In the genomic region with DNA sequence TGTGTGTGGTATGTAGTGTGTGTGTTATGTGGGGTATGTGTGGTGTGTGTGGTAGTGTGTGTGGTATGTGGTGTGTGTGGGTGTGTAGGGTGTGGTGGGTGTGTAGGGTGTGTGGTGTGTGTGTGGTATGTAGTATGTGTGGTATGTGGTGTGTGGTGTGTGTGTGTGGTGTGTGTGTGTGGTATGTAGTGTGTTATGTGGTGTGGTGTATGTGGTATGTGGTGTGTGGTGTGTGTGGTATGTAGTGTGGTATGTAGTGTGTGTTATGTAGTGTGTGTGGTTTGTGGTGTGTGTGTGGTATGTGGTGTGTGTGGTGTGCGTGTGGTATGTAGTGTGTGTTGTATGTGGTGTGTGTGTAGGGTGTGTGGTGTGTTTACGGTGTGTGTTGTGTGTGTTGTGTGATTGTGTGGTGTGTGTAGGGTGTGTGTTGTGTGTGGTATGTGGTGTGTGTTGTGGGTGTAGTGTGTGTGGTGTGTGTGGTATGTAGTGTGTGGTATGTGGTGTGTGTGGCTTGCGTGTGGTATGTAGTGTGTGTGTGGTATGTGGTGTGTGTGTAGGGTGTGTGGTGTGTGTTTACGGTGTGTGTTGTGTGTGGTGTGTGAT, we compare ENCODE assay signal across 2 cellular contexts.
TF ChIP-seq lines count a peak whose summit lies in the region.

No MANE protein-coding gene starts in this region.

TF ChIP-seq in HEK293, 187 proteins besides CTCF, POLR2A, EP300 and RAD21 (continues in another document):
- TF ChIP-seq, protein P1, sequence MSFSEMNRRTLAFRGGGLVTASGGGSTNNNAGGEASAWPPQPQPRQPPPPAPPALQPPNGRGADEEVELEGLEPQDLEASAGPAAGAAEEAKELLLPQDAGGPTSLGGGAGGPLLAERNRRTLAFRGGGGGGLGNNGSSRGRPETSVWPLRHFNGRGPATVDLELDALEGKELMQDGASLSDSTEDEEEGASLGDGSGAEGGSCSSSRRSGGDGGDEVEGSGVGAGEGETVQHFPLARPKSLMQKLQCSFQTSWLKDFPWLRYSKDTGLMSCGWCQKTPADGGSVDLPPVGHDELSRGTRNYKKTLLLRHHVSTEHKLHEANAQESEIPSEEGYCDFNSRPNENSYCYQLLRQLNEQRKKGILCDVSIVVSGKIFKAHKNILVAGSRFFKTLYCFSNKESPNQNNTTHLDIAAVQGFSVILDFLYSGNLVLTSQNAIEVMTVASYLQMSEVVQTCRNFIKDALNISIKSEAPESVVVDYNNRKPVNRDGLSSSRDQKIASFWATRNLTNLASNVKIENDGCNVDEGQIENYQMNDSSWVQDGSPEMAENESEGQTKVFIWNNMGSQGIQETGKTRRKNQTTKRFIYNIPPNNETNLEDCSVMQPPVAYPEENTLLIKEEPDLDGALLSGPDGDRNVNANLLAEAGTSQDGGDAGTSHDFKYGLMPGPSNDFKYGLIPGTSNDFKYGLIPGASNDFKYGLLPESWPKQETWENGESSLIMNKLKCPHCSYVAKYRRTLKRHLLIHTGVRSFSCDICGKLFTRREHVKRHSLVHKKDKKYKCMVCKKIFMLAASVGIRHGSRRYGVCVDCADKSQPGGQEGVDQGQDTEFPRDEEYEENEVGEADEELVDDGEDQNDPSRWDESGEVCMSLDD (tag by site-specific recombination; IDR thresholded peaks at IDR 0.05): no peak; the same call in none of the 2 replicates
- TF ChIP-seq, protein P2, sequence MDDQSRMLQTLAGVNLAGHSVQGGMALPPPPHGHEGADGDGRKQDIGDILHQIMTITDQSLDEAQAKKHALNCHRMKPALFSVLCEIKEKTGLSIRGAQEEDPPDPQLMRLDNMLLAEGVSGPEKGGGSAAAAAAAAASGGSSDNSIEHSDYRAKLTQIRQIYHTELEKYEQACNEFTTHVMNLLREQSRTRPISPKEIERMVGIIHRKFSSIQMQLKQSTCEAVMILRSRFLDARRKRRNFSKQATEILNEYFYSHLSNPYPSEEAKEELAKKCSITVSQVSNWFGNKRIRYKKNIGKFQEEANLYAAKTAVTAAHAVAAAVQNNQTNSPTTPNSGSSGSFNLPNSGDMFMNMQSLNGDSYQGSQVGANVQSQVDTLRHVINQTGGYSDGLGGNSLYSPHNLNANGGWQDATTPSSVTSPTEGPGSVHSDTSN (CRISPR knock-in tag; IDR thresholded peaks at IDR 0.05): no peak; the same call in 1 of the 2 replicates
- peak; percentile 28 for TF ChIP-seq SALL2 (tag by site-specific recombination; IDR thresholded peaks at IDR 0.05; ENCODE audit: borderline replicate concordance)
- TF ChIP-seq ZNF23 (tag by site-specific recombination; IDR thresholded peaks at IDR 0.05; ENCODE audit: borderline replicate concordance): no peak
- TF ChIP-seq ZNF837 (tag by site-specific recombination; IDR thresholded peaks at IDR 0.05): 0 out of 2 replicates have a peak, but pooled peaks have one; percentile 38
- TF ChIP-seq, protein P3, sequence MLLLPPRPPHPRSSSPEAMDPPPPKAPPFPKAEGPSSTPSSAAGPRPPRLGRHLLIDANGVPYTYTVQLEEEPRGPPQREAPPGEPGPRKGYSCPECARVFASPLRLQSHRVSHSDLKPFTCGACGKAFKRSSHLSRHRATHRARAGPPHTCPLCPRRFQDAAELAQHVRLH (tag by site-specific recombination; IDR thresholded peaks at IDR 0.05): 0 out of 2 replicates have a peak, but pooled peaks have one; percentile 8
- no peak for TF ChIP-seq ZNF548 (tag by site-specific recombination; IDR thresholded peaks at IDR 0.05)
- TF ChIP-seq ZNF664 (tag by site-specific recombination; IDR thresholded peaks at IDR 0.05): no peak
- TF ChIP-seq SCRT2 (tag by site-specific recombination; IDR thresholded peaks at IDR 0.05): no peak
- no peak for TF ChIP-seq ZNF138 (tag by site-specific recombination; IDR thresholded peaks at IDR 0.05; ENCODE audit: borderline replicate concordance)
- TF ChIP-seq, protein P4, sequence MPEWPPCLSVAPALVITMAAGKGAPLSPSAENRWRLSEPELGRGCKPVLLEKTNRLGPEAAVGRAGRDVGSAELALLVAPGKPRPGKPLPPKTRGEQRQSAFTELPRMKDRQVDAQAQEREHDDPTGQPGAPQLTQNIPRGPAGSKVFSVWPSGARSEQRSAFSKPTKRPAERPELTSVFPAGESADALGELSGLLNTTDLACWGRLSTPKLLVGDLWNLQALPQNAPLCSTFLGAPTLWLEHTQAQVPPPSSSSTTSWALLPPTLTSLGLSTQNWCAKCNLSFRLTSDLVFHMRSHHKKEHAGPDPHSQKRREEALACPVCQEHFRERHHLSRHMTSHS (tag by site-specific recombination; IDR thresholded peaks at IDR 0.05): peak; percentile 45
- no peak for TF ChIP-seq ZNF560 (tag by site-specific recombination; IDR thresholded peaks at IDR 0.05; ENCODE audit: borderline replicate concordance)
- TF ChIP-seq, protein P5, sequence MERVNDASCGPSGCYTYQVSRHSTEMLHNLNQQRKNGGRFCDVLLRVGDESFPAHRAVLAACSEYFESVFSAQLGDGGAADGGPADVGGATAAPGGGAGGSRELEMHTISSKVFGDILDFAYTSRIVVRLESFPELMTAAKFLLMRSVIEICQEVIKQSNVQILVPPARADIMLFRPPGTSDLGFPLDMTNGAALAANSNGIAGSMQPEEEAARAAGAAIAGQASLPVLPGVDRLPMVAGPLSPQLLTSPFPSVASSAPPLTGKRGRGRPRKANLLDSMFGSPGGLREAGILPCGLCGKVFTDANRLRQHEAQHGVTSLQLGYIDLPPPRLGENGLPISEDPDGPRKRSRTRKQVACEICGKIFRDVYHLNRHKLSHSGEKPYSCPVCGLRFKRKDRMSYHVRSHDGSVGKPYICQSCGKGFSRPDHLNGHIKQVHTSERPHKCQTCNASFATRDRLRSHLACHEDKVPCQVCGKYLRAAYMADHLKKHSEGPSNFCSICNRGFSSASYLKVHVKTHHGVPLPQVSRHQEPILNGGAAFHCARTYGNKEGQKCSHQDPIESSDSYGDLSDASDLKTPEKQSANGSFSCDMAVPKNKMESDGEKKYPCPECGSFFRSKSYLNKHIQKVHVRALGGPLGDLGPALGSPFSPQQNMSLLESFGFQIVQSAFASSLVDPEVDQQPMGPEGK (tag by site-specific recombination; IDR thresholded peaks at IDR 0.05): 0 out of 2 replicates have a peak, but pooled peaks have one; percentile 9
- peak; percentile 35; the same call in 1 of the 2 replicates for TF ChIP-seq ZFHX2 (tag by site-specific recombination; conservative IDR thresholded peaks at IDR 0.05)
- TF ChIP-seq ZEB2 (tag by site-specific recombination; IDR thresholded peaks at IDR 0.05): no peak
- TF ChIP-seq EGR2 (tag by site-specific recombination; IDR thresholded peaks at IDR 0.05; ENCODE audit: low read depth): peak; percentile 40

TF ChIP-seq in GM12878, 131 proteins besides CTCF, POLR2A, EP300 and RAD21:
- TF ChIP-seq, protein P6, sequence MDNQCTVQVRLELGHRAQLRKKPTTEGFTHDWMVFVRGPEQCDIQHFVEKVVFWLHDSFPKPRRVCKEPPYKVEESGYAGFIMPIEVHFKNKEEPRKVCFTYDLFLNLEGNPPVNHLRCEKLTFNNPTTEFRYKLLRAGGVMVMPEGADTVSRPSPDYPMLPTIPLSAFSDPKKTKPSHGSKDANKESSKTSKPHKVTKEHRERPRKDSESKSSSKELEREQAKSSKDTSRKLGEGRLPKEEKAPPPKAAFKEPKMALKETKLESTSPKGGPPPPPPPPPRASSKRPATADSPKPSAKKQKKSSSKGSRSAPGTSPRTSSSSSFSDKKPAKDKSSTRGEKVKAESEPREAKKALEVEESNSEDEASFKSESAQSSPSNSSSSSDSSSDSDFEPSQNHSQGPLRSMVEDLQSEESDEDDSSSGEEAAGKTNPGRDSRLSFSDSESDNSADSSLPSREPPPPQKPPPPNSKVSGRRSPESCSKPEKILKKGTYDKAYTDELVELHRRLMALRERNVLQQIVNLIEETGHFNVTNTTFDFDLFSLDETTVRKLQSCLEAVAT (IDR thresholded peaks at IDR 0.05): peak; percentile 90
- peak; percentile 38 for TF ChIP-seq NR2C2 (IDR thresholded peaks at IDR 0.05; ENCODE audit: borderline replicate concordance, control insufficient read depth, insufficient read length, low read depth)
- peak; percentile 19; the same call in 1 of the 2 replicates for TF ChIP-seq MTA2 (IDR thresholded peaks at IDR 0.05; ENCODE audit: low read depth)
- TF ChIP-seq IKZF2 (IDR thresholded peaks at IDR 0.05): no peak
- TF ChIP-seq WRNIP1 (IDR thresholded peaks at IDR 0.05; ENCODE audit: borderline replicate concordance, low read depth, low read length): no peak
- TF ChIP-seq CREB1 (IDR thresholded peaks at IDR 0.05; ENCODE audit: low read depth): no peak
- peak; percentile 35 for TF ChIP-seq RUNX3 (IDR thresholded peaks at IDR 0.05; ENCODE audit: low read length)
